Comparison of ENCODE assay signal across 36 cellular contexts in genomic region chr21:26421724-26422123, GRCh38.
"Had no signal": no experiment of that assay in that cellular context is flagged by ENCODE, and none has a peak within 500 bp of the region (broad histone marks: within the 10 kb centered on the region; RNA-seq: fewer than 3 reads in every experiment).

No MANE protein-coding gene starts in this region.

- H3K36me3 Mint-ChIP-seq: activated naive CD8-positive, alpha-beta T cell treated with anti-CD3 and anti-CD28 coated beads for 36 hours; IgD-negative memory B cell; T-cell had no signal

- H3K9me3 ChIP-seq: ascending aorta, breast epithelium, MG63, Peyer's patch had no signal

- H3K4me1 Mint-ChIP-seq: activated B cell treated with CpG ODN at 0.5 μM for 24 hours; activated CD4-positive, alpha-beta T cell treated with anti-CD3 and anti-CD28 coated beads, Interleukin-2, amount 10 ng/mL, durations not matched to agents 24 days and 14 days; activated naive CD8-positive, alpha-beta T cell treated with anti-CD3 and anti-CD28 coated beads for 36 hours; IgD-negative memory B cell; T-cell; T-helper 17 cell had no signal

- H3K27ac Mint-ChIP-seq: activated B cell treated with CpG ODN at 0.5 μM for 24 hours; activated CD4-positive, alpha-beta T cell treated with anti-CD3 and anti-CD28 coated beads, Interleukin-2, amount 10 ng/mL, durations not matched to agents 24 days and 14 days; activated CD8-positive, alpha-beta T cell treated with anti-CD3 and anti-CD28 coated beads for 36 hours; activated naive CD8-positive, alpha-beta T cell treated with anti-CD3 and anti-CD28 coated beads for 36 hours; activated T-helper 1 cell treated with anti-CD3 and anti-CD28 coated beads, Interleukin-12 subunit alpha, Interleukin-12 subunit beta, Interleukin-2, Interleukin-4 antibody, amounts not matched to agents 30 ng/mL and 10 ng/mL and 1 ng/mL, durations not matched to agents 14 hours and 24 hours and 36 hours; T-cell; T-helper 17 cell had no signal

- H3K4me3 Mint-ChIP-seq: activated B cell treated with CpG ODN at 0.5 μM for 24 hours; activated CD4-positive, alpha-beta T cell treated with anti-CD3 and anti-CD28 coated beads, Interleukin-2, amount 10 ng/mL, durations not matched to agents 24 days and 14 days; activated CD8-positive, alpha-beta T cell treated with anti-CD3 and anti-CD28 coated beads for 36 hours; activated naive CD8-positive, alpha-beta T cell treated with anti-CD3 and anti-CD28 coated beads for 36 hours; activated T-helper 1 cell treated with anti-CD3 and anti-CD28 coated beads, Interleukin-12 subunit alpha, Interleukin-12 subunit beta, Interleukin-2, Interleukin-4 antibody, amounts not matched to agents 30 ng/mL and 10 ng/mL and 1 ng/mL, durations not matched to agents 14 hours and 24 hours and 36 hours; IgD-negative memory B cell; T-cell; T-helper 17 cell had no signal

- H3K27ac ChIP-seq: ascending aorta, breast epithelium, Peyer's patch, VCaP had no signal

- H3K36me3 ChIP-seq: ascending aorta, breast epithelium, MG63, Peyer's patch had no signal

- ATAC-seq: activated CD8-positive, alpha-beta T cell treated with anti-CD3 and anti-CD28 coated beads for 36 hours; PC-3; SK-N-SH treated with all-trans-retinoic acid at 6 μM for 48 hours; T-cell; T-helper 17 cell had no signal

- H3K4me1 ChIP-seq: ascending aorta, breast epithelium, Peyer's patch had no signal

- H3K27me3 ChIP-seq: ascending aorta, breast epithelium, MG63, Peyer's patch had no signal

- H3K27me3 Mint-ChIP-seq: activated B cell treated with CpG ODN at 0.5 μM for 24 hours; activated CD4-positive, alpha-beta T cell treated with anti-CD3 and anti-CD28 coated beads, Interleukin-2, amount 10 ng/mL, durations not matched to agents 24 days and 14 days; activated CD8-positive, alpha-beta T cell treated with anti-CD3 and anti-CD28 coated beads for 36 hours; activated naive CD8-positive, alpha-beta T cell treated with anti-CD3 and anti-CD28 coated beads for 36 hours; IgD-negative memory B cell; T-helper 17 cell had no signal

- H3K4me3 ChIP-seq: ascending aorta, breast epithelium, MG63, Peyer's patch had no signal

- H3K9me3 Mint-ChIP-seq: activated B cell treated with CpG ODN at 0.5 μM for 24 hours; activated CD4-positive, alpha-beta T cell treated with anti-CD3 and anti-CD28 coated beads, Interleukin-2, amount 10 ng/mL, durations not matched to agents 24 days and 14 days; activated CD8-positive, alpha-beta T cell treated with anti-CD3 and anti-CD28 coated beads for 36 hours; activated naive CD8-positive, alpha-beta T cell treated with anti-CD3 and anti-CD28 coated beads for 36 hours; activated T-helper 1 cell treated with anti-CD3 and anti-CD28 coated beads, Interleukin-12 subunit alpha, Interleukin-12 subunit beta, Interleukin-2, Interleukin-4 antibody, amounts not matched to agents 30 ng/mL and 10 ng/mL and 1 ng/mL, durations not matched to agents 14 hours and 24 hours and 36 hours; IgD-negative memory B cell; T-cell had no signal

- DNase-seq: activated B cell treated with CpG ODN at 0.5 μM for 24 hours; activated CD4-positive, alpha-beta T cell treated with anti-CD3 and anti-CD28 coated beads, Interleukin-2, amount 10 ng/mL, durations not matched to agents 24 days and 14 days; activated CD4-positive, alpha-beta T cell treated with anti-CD3 and anti-CD28 coated beads, Interleukin-2, amount 50 U/mL, for 4 hours; activated CD4-positive, CD25-positive, alpha-beta regulatory T cell treated with anti-CD3 and anti-CD28 coated beads, Interleukin-2, amount 50 U/mL, for 72 hours; activated CD8-positive, alpha-beta T cell treated with anti-CD3 and anti-CD28 coated beads for 36 hours; activated effector memory CD4-positive, alpha-beta T cell treated with Interleukin-2 at 50 U/mL for 16 hours; activated naive CD4-positive, alpha-beta T cell treated with anti-CD3 and anti-CD28 coated beads, Interleukin-2, amount 50 U/mL, for 16 hours; activated naive CD8-positive, alpha-beta T cell treated with anti-CD3 and anti-CD28 coated beads for 36 hours; activated T-cell treated with anti-CD3 and anti-CD28 coated beads, Interleukin-2, amount 50 U/mL, for 1 hour; amniotic stem cell; caudate nucleus; cerebellar nuclear complex; Karpas-422; KBM-7; MG63; NCI-H1048; NCI-H1105 treated with DMSO at 0.1 percent for 48 hours; NCI-H1436; NCI-H1694 treated with DMSO at 0.1 percent for 48 hours; NCI-H2029; NCI-H345; NCI-H524 treated with DMSO at 0.1 percent for 48 hours; NK-92 treated with Interleukin-12 subunit alpha and Interleukin-12 subunit beta, amount 100 ng/mL, for 24 hours; PC-3; Peyer's patch; RPMI8226; SIG-M5; T-cell; T-helper 17 cell; T-helper 9 cell had no signal
